8 cellular contexts compared by ENCODE assay signal in the genomic region with DNA sequence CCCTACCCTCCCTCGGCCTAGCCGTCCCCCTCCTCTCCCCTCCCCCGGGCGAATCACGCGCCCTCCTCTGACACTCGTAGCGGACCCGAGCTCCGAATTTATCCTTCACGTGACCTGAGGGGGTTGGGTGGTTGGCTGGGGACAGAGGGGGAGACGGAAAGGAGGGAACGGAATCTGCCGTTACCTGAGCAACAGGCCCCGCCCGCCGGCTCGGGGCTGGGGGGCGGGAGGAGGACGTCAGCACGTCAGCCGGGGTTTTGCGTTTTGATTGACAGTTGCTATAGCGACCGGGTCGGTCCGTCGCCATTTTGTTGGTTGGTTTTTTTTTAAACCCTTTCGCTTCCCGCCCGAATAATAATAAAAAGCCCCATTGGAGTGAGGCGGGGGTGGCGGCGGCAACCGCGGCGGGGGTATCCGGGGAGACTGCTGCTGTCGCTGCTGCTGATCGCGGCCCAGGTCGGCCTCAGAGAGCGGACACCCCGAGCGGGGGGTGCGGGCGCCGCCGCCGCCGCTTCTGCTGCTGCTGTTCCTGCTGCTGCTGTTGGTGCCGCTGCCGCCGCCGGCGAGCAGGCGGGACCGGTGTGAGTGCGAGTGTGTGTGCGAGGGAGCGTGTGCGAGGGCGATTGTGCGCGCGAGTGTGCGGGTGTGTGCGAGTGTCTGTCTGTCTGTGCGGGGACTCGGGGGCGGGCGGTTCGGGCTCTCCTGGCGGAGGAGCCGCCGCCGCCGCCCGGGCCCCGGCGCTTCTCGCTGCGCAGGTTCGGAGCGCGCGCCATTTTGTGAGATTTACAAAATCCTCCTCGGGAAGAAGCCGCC. TPM values are rescaled to one million over a fixed set of nuclear protein-coding genes. Genes with fewer than 3 reads are reported as not detected.
DNase-seq lines count a peak whose midpoint lies in the region; ATAC-seq and TF ChIP-seq lines count a peak whose summit lies in the region.

TSS of gene DYRK1A (plus strand) at position 286 of the 813 bp plus-strand sequence. CDS start 53,602 bp downstream, outside the sequence.

- H3K36me3 ChIP-seq in RWPE2 (ENCODE audit: low read depth) = no peaks in the 10 kb centered on the region

- H3K27ac Mint-ChIP-seq in activated T-helper 2 cell treated with anti-CD3 and anti-CD28 coated beads, Interferon-gamma antibody, Interleukin-2, Interleukin-4, amounts not matched to agents 10 μg/mL and 5 μg/mL and 100 μg/mL, durations not matched to agents 14 hours and 24 hours and 36 hours = peak within 1 kb of the TSS; percentile 99
- peak within 1 kb of the TSS; percentile 98 to 100 (median 99) for H3K27ac Mint-ChIP-seq in naive thymus-derived CD8-positive, alpha-beta T cell

- DNase-seq in EH (ENCODE audit: low read depth) (peak; percentile 99), H4 (ENCODE audit: low spot score) (peak; percentile 99), LoVo (ENCODE audit: low spot score) (peak; percentile 98), RWPE2 (ENCODE audit: low spot score) (peak; percentile 98), fibroblast of mammary gland (ENCODE audit: low read depth) (peak; percentile 99)
- peak; percentile 97 for DNase-seq in activated T-helper 2 cell treated with anti-CD3 and anti-CD28 coated beads, Interferon-gamma antibody, Interleukin-2, Interleukin-4, amounts not matched to agents 10 μg/mL and 5 μg/mL and 100 μg/mL, durations not matched to agents 14 hours and 24 hours and 36 hours (ENCODE audit: low spot score)
- DNase-seq in naive thymus-derived CD8-positive, alpha-beta T cell = peak; percentile 95 to 99 (median 99)
- DNase-seq in stimulated activated naive CD4-positive, alpha-beta T cell (lab: John Stamatoyannopoulos, UW) = peak; percentile 93 to 99 (median 98)

- no peaks in the 10 kb centered on the region for H3K27me3 Mint-ChIP-seq in activated T-helper 2 cell treated with anti-CD3 and anti-CD28 coated beads, Interferon-gamma antibody, Interleukin-2, Interleukin-4, amounts not matched to agents 10 μg/mL and 5 μg/mL and 100 μg/mL, durations not matched to agents 14 hours and 24 hours and 36 hours (ENCODE audit: low read depth)
- peaks cover 0 to 2% (median 0%) of the 10 kb centered on the region in 5 donors for H3K27me3 Mint-ChIP-seq in naive thymus-derived CD8-positive, alpha-beta T cell

- ATAC-seq in RWPE2 (ENCODE audit: low read depth) = peak; percentile 69
- ATAC-seq in naive thymus-derived CD8-positive, alpha-beta T cell = peak; percentile 77 to 85

- no peaks in the 10 kb centered on the region for H3K27me3 ChIP-seq in RWPE2 (ENCODE audit: insufficient read depth, poor library complexity, severe bottlenecking)

- intact Hi-C loops in activated T-helper 2 cell treated with anti-CD3 and anti-CD28 coated beads, Interferon-gamma antibody, Interleukin-2, Interleukin-4, amounts not matched to agents 10 μg/mL and 5 μg/mL and 100 μg/mL, durations not matched to agents 14 hours and 24 hours and 36 hours (cut with micrococcal nuclease) = loop anchor here (1.0 to 10.0 kb wide), 7 partner anchors 99 to 1816 kb away; partner anchors contain the start of genes DOP1B, PIGP, PSMG1 and TTC3

- TF ChIP-seq CTCF in RWPE2 (IDR thresholded peaks at IDR 0.05; ENCODE audit: poor library complexity, severe bottlenecking) = no peak
- TF ChIP-seq CTCF in fibroblast of mammary gland (conservative IDR thresholded peaks at IDR 0.05; ENCODE audit: control insufficient read depth, insufficient read depth, low read depth, low read length) = no peak

- H3K36me3 Mint-ChIP-seq in activated T-helper 2 cell treated with anti-CD3 and anti-CD28 coated beads, Interferon-gamma antibody, Interleukin-2, Interleukin-4, amounts not matched to agents 10 μg/mL and 5 μg/mL and 100 μg/mL, durations not matched to agents 14 hours and 24 hours and 36 hours (ENCODE audit: low read depth) = peaks cover 18% of the 10 kb centered on the region
- H3K36me3 Mint-ChIP-seq in naive thymus-derived CD8-positive, alpha-beta T cell = peaks cover 0 to 5% (median 5%) of the 10 kb centered on the region in 3 donors

- peak within 1 kb of the TSS; percentile 90 for H3K27ac ChIP-seq in RWPE2 (ENCODE audit: poor library complexity, severe bottlenecking)

- H3K9me3 ChIP-seq in RWPE2 (ENCODE audit: severe bottlenecking) = no peaks in the 10 kb centered on the region

- H3K4me3 ChIP-seq in RWPE2 (ENCODE audit: severe bottlenecking) (peak within 1 kb of the TSS; percentile 83), fibroblast of mammary gland (ENCODE audit: control insufficient read depth, low read depth, low read length) (peak within 1 kb of the TSS; percentile 81)

- H3K4me1 ChIP-seq in RWPE2 (ENCODE audit: insufficient read depth, poor library complexity, severe bottlenecking) = peaks cover 29% of the 10 kb centered on the region

- H3K4me3 Mint-ChIP-seq in activated T-helper 2 cell treated with anti-CD3 and anti-CD28 coated beads, Interferon-gamma antibody, Interleukin-2, Interleukin-4, amounts not matched to agents 10 μg/mL and 5 μg/mL and 100 μg/mL, durations not matched to agents 14 hours and 24 hours and 36 hours (ENCODE audit: low read depth) = peak within 1 kb of the TSS; percentile 95
- H3K4me3 Mint-ChIP-seq in naive thymus-derived CD8-positive, alpha-beta T cell = peak within 1 kb of the TSS; percentile 91 to 100 (median 99)

- POLR2A ChIA-PET in naive thymus-derived CD8-positive, alpha-beta T cell (lab: Charles Lee) = interaction anchor here (0.6 to 7.5 kb wide), 15 partner anchors 9 to 1946 kb away, joined by 3 to 79 read pairs (median 4); partner anchors contain the start of gene VPS26C

- H3K4me1 Mint-ChIP-seq in activated T-helper 2 cell treated with anti-CD3 and anti-CD28 coated beads, Interferon-gamma antibody, Interleukin-2, Interleukin-4, amounts not matched to agents 10 μg/mL and 5 μg/mL and 100 μg/mL, durations not matched to agents 14 hours and 24 hours and 36 hours (ENCODE audit: low read depth) = peaks cover 38% of the 10 kb centered on the region
- H3K4me1 Mint-ChIP-seq in naive thymus-derived CD8-positive, alpha-beta T cell = peaks cover 23 to 52% (median 50%) of the 10 kb centered on the region in 4 donors

- H3K9me3 Mint-ChIP-seq in activated T-helper 2 cell treated with anti-CD3 and anti-CD28 coated beads, Interferon-gamma antibody, Interleukin-2, Interleukin-4, amounts not matched to agents 10 μg/mL and 5 μg/mL and 100 μg/mL, durations not matched to agents 14 hours and 24 hours and 36 hours = no peaks in the 10 kb centered on the region
- H3K9me3 Mint-ChIP-seq in naive thymus-derived CD8-positive, alpha-beta T cell = peaks cover 0 to 3% (median 0%) of the 10 kb centered on the region in 9 donors

RNA-seq across cellular contexts. Expression of gene DYRK1A, which starts in this region (rescaled TPM):
- 25.7 and 35.3 TPM in 2 replicates for total RNA-seq in H4 (2014; rRNA removed; shearing (Covaris generic))
- 61.8 and 62.5 TPM in 2 replicates for total RNA-seq in activated T-helper 2 cell treated with anti-CD3 and anti-CD28 coated beads, Interferon-gamma antibody, Interleukin-2, Interleukin-4, amounts not matched to agents 10 μg/mL and 5 μg/mL and 100 μg/mL, durations not matched to agents 14 hours and 24 hours and 36 hours
- total RNA-seq in naive thymus-derived CD8-positive, alpha-beta T cell = 100 to 1,000 TPM; 140 to 146 TPM
- polyA plus RNA-seq in naive thymus-derived CD8-positive, alpha-beta T cell = 1 to 10 TPM; 1.8 to 5.4 (median 2.2) TPM

Comparison
In these comparisons a context has a peak if more than half of its experiments do, and no peak if none do; other contexts are left out.
1. Peak in every context shown above with its lines: DNase-seq, ATAC-seq, H3K4me3 ChIP-seq and H3K27ac ChIP-seq.